Comparison of ENCODE assay signal across 18 cellular contexts in the genomic region with DNA sequence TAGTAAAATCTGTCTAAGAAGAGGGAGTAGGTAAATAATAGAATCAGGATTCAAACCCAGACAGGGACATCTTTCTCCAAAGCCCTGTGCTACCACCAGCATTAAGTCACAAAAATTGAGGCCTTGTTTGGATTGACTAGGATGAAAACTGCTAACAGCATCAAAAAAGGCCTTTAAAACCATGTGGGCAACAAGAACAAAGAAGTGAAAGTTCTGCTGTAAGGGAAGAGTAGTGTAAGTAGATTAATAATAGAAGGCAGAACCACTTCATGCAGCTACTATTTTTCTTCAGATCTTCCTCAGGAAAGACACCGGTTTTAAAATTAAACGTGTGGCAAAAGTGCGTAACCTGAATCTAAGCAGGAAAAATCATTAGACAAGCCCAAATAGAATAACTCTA. TPM values are rescaled to one million over a fixed set of nuclear protein-coding genes. Genes with fewer than 3 reads are reported as not detected.
"Had no signal": no experiment of that assay in that cellular context is flagged by ENCODE, and none has a peak within 500 bp of the region (broad histone marks: within the 10 kb centered on the region; RNA-seq: fewer than 3 reads in every experiment).

No MANE protein-coding gene starts in this region.

- DNase-seq: activated CD4-positive, alpha-beta T cell treated with anti-CD3 and anti-CD28 coated beads, Interleukin-2, amount 50 U/mL, for 1 hour; activated CD4-positive, CD25-positive, alpha-beta regulatory T cell; activated naive CD4-positive, alpha-beta T cell treated with anti-CD3 and anti-CD28 coated beads, Interleukin-2, amount 10 ng/mL, durations not matched to agents 7 days and 5 days; activated T-cell treated with anti-CD3 and anti-CD28 coated beads for 4 hours; central memory CD4-positive, alpha-beta T cell; effector memory CD8-positive, alpha-beta T cell; hippocampal formation; kidney glomerular epithelial cell; mucosa of descending colon; naive thymus-derived CD8-positive, alpha-beta T cell; small intestine; stimulated activated CD4-positive, alpha-beta T cell treated with anti-CD3 and anti-CD28 coated beads, Interleukin-1b, Interleukin-23, amount 100 ng/mL, for 48 hours; stimulated activated naive CD8-positive, alpha-beta T cell treated with anti-CD3 and anti-CD28 coated beads, Interleukin-15, Interleukin-2, amounts not matched to agents 100 U/mL and 50 U/mL, for 24 hours; T-helper 2 cell had no signal

- ATAC-seq: activated T-helper 17 cell treated with anti-CD3 and anti-CD28 coated beads, Interleukin-2, amount 50 U/mL, for 72 hours; effector memory CD8-positive, alpha-beta T cell; mucosa of descending colon; naive thymus-derived CD8-positive, alpha-beta T cell; stimulated activated naive CD8-positive, alpha-beta T cell treated with anti-CD3 and anti-CD28 coated beads, Interleukin-15, Interleukin-2, amounts not matched to agents 100 U/mL and 50 U/mL, for 24 hours had no signal

RNA-seq across cellular contexts. Expression of gene KBTBD12, which starts 15.3 kb away (rescaled TPM):
- total RNA-seq: activated CD8-positive, alpha-beta memory T cell treated with anti-CD3 and anti-CD28 coated beads for 36 hours; activated T-helper 17 cell treated with anti-CD3 and anti-CD28 coated beads, Interleukin-2, amount 50 U/mL, for 72 hours; glomerular endothelial cell; lung microvascular endothelial cell; naive thymus-derived CD8-positive, alpha-beta T cell had no signal
